In the genomic region with DNA sequence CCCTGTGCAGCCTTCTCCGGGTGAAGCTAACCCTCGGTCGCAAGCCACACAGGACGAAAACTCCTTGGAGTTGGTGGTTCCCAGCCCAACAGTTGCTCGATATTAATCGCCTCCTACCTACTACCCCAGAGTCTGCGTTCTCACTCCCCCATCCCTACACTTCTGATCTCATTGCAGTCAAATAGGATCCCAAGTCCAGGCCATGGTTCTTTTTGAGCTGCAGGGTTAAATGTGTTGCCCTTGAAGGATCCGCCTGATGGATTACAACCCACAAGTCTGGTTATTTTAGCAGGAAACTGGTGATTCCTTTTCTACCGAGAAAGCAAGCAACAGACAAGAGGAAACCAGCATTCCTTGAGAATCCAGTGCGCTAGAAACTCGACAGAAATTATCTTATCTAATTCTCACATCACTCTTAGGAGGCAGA, we compare ENCODE assay signal across 9 cellular contexts. TPM values are rescaled to one million over a fixed set of nuclear protein-coding genes. Genes with fewer than 3 reads are reported as not detected.
DNase-seq lines count a peak whose midpoint lies in the region; ATAC-seq and TF ChIP-seq lines count a peak whose summit lies in the region.
"Had no signal": no experiment of that assay in that cellular context is flagged by ENCODE, and none has a peak within 500 bp of the region (broad histone marks: within the 10 kb centered on the region; RNA-seq: fewer than 3 reads in every experiment).

No MANE protein-coding gene starts in this region.

- H3K36me3 Mint-ChIP-seq in activated naive CD4-positive, alpha-beta T cell treated with anti-CD3 and anti-CD28 coated beads, Interleukin-2, amount 10 ng/mL, durations not matched to agents 7 days and 5 days: peaks cover 22% of the 10 kb centered on the region

- no peaks in the 10 kb centered on the region for H3K4me1 ChIP-seq in testis

- H3K9me3 Mint-ChIP-seq in activated naive CD4-positive, alpha-beta T cell treated with anti-CD3 and anti-CD28 coated beads, Interleukin-2, amount 10 ng/mL, durations not matched to agents 7 days and 5 days: no peaks in the 10 kb centered on the region

- peak overlapping the region; percentile 70 to 80 for H3K4me3 ChIP-seq in testis

- peak overlapping the region; percentile 93 for H3K27ac Mint-ChIP-seq in activated naive CD4-positive, alpha-beta T cell treated with anti-CD3 and anti-CD28 coated beads, Interleukin-2, amount 10 ng/mL, durations not matched to agents 7 days and 5 days

- TF ChIP-seq CTCF in testis (IDR thresholded peaks at IDR 0.05): no peak

- peaks cover 16% of the 10 kb centered on the region for H3K27me3 Mint-ChIP-seq in activated naive CD4-positive, alpha-beta T cell treated with anti-CD3 and anti-CD28 coated beads, Interleukin-2, amount 10 ng/mL, durations not matched to agents 7 days and 5 days

- no peak for DNase-seq in activated naive CD4-positive, alpha-beta T cell treated with anti-CD3 and anti-CD28 coated beads, Interleukin-2, amount 10 ng/mL, durations not matched to agents 7 days and 5 days
- no peak for DNase-seq in activated naive CD4-positive, alpha-beta T cell treated with Interleukin-2 at 50 U/mL for 16 hours
- DNase-seq in left kidney (ENCODE audit: low read depth, low spot score): peak; percentile 69
- DNase-seq in testis: no peak
- DNase-seq in GM03348 (ENCODE audit: low spot score): no peak

- no peak for TF ChIP-seq POLR2A in testis (IDR thresholded peaks at IDR 0.05)

- H3K36me3 ChIP-seq in testis (ENCODE audit: low read depth, missing control alignments): no peaks in the 10 kb centered on the region

- CTCF ChIA-PET in activated naive CD4-positive, alpha-beta T cell treated with anti-CD3 and anti-CD28 coated beads, Interleukin-2, amount 10 ng/mL, durations not matched to agents 7 days and 5 days (lab: Charles Lee): interaction anchor here (1.2 kb wide), 1 partner anchor 54 kb away, joined by 4 read pairs; no protein-coding TSS in a partner anchor

- H3K9me3 ChIP-seq in testis: no peaks in the 10 kb centered on the region

- H3K27ac ChIP-seq in angular gyrus (ENCODE audit: low read depth, low read length): peak overlapping the region; percentile 72
- H3K27ac ChIP-seq in testis: peak overlapping the region; percentile 35 to 85

- ATAC-seq in GM19035 (IDR thresholded peaks at IDR 0.05; ENCODE audit: unreplicated experiment): no peak
- no peak for ATAC-seq in GM21390 (IDR thresholded peaks at IDR 0.05; ENCODE audit: unreplicated experiment)

- 0 to 4% methylated on average over 11 of the region's 11 CpGs for WGBS in testis, 2 donors

- intact Hi-C loops in testis (cut with DNase I; ENCODE audit: low total_unique reads): no loop called here

- peaks cover 59% of the 10 kb centered on the region for H3K4me1 Mint-ChIP-seq in activated naive CD4-positive, alpha-beta T cell treated with anti-CD3 and anti-CD28 coated beads, Interleukin-2, amount 10 ng/mL, durations not matched to agents 7 days and 5 days

- peak overlapping the region; percentile 90 for H3K4me3 Mint-ChIP-seq in activated naive CD4-positive, alpha-beta T cell treated with anti-CD3 and anti-CD28 coated beads, Interleukin-2, amount 10 ng/mL, durations not matched to agents 7 days and 5 days

- no peaks in the 10 kb centered on the region for H3K27me3 ChIP-seq in testis

RNA-seq across cellular contexts. Expression of gene NIN, which starts 0.8 kb away (rescaled TPM):
- total RNA-seq in testis: 10 to 100 TPM in 1 of 2 donors, 1 to 10 TPM in 1; 9.3 to 16.5 TPM
- 4.4 TPM for polyA plus RNA-seq in testis (ENCODE audit: insufficient read depth, low read depth, low replicate concordance)

RNA-seq across cellular contexts. Expression of gene ABHD12B, which starts 40.1 kb away (rescaled TPM):
- total RNA-seq in testis: under 1 TPM in 1 of 2 donors, not detected in 1; 0.37 TPM
- 3.0 TPM for polyA plus RNA-seq in testis (ENCODE audit: insufficient read depth, low read depth, low replicate concordance)
- total RNA-seq: glomerular endothelial cell had no signal
